In genomic region chr20:10856237-10856636, GRCh38 we compare ENCODE assay signal across 1 cellular context.
TF ChIP-seq lines count a peak whose summit lies in the region.

No MANE protein-coding gene starts in this region.

TF ChIP-seq in HepG2, 621 proteins besides CTCF, POLR2A, EP300 and RAD21 (continued from another document):
- TF ChIP-seq ZNF609 (CRISPR knock-in tag; IDR thresholded peaks at IDR 0.05; ENCODE audit: borderline replicate concordance): 0 out of 2 replicates have a peak, but pooled peaks have one; percentile 49
- no peak for TF ChIP-seq ZNF235 (CRISPR knock-in tag; IDR thresholded peaks at IDR 0.05; ENCODE audit: borderline replicate concordance)
- no peak for TF ChIP-seq NBN (conservative IDR thresholded peaks at IDR 0.05)
- peak; percentile 20; the same call in 1 of the 2 replicates for TF ChIP-seq ZNF292 (CRISPR knock-in tag; IDR thresholded peaks at IDR 0.05; ENCODE audit: borderline replicate concordance, low read depth)
- peak; percentile 68 for TF ChIP-seq ARID5B (CRISPR knock-in tag; IDR thresholded peaks at IDR 0.05)
- no peak for TF ChIP-seq U2AF2 (IDR thresholded peaks at IDR 0.05; ENCODE audit: low read depth, low read length)
- TF ChIP-seq XRCC5 (optimal IDR thresholded peaks at IDR 0.05; ENCODE audit: low read length): peak; percentile 39
- TF ChIP-seq YEATS4 (CRISPR knock-in tag; IDR thresholded peaks at IDR 0.05; ENCODE audit: borderline replicate concordance): no peak
- TF ChIP-seq ZNF782 (CRISPR knock-in tag; IDR thresholded peaks at IDR 0.05; ENCODE audit: borderline replicate concordance): no peak
- no peak for TF ChIP-seq SOX5 (CRISPR knock-in tag; IDR thresholded peaks at IDR 0.05; ENCODE audit: borderline replicate concordance)
- peak; percentile 46; the same call in 1 of the 2 replicates for TF ChIP-seq HDAC1 (CRISPR knock-in tag; IDR thresholded peaks at IDR 0.05)
- no peak for TF ChIP-seq GATA4 (IDR thresholded peaks at IDR 0.05; ENCODE audit: borderline replicate concordance, low read depth)
- TF ChIP-seq ZNF12 (CRISPR knock-in tag; IDR thresholded peaks at IDR 0.05): peak; percentile 100
- TF ChIP-seq HNRNPLL (IDR thresholded peaks at IDR 0.05; ENCODE audit: low read depth, low read length, poor library complexity, severe bottlenecking): no peak
- TF ChIP-seq FOSL2 (CRISPR knock-in tag; IDR thresholded peaks at IDR 0.05): 0 out of 2 replicates have a peak, but pooled peaks have one; percentile 31
- peak in 1 of 2 experiments; percentile 6; a peak in 1 of 4 replicates for TF ChIP-seq MAFK (conservative IDR thresholded peaks at IDR 0.05 in 1 of 2, IDR thresholded peaks at IDR 0.05 in 1 of 2; ENCODE audit: low read length in 2 of 2)
- no peak for TF ChIP-seq KMT2A (CRISPR knock-in tag; IDR thresholded peaks at IDR 0.05)
- TF ChIP-seq ZNF652 (CRISPR knock-in tag; IDR thresholded peaks at IDR 0.05; ENCODE audit: borderline replicate concordance, low read depth): peak; percentile 83
- peak; percentile 89 for TF ChIP-seq ZNF281 (CRISPR knock-in tag; IDR thresholded peaks at IDR 0.05; ENCODE audit: borderline replicate concordance)
- TF ChIP-seq SOX13 (IDR thresholded peaks at IDR 0.05): no peak
- TF ChIP-seq SOX13 (CRISPR knock-in tag; conservative IDR thresholded peaks at IDR 0.05 in 1 of 2, IDR thresholded peaks at IDR 0.05 in 1 of 2): peak in 1 of 2 experiments; percentile 38; a peak in 1 of 4 replicates
- TF ChIP-seq ZBTB7B (CRISPR knock-in tag; IDR thresholded peaks at IDR 0.05): 0 out of 2 replicates have a peak, but pooled peaks have one; percentile 48
- TF ChIP-seq ZFP82 (CRISPR knock-in tag; IDR thresholded peaks at IDR 0.05; ENCODE audit: borderline replicate concordance): no peak
